Comparison of ENCODE assay signal across 2 cellular contexts in the genomic region with DNA sequence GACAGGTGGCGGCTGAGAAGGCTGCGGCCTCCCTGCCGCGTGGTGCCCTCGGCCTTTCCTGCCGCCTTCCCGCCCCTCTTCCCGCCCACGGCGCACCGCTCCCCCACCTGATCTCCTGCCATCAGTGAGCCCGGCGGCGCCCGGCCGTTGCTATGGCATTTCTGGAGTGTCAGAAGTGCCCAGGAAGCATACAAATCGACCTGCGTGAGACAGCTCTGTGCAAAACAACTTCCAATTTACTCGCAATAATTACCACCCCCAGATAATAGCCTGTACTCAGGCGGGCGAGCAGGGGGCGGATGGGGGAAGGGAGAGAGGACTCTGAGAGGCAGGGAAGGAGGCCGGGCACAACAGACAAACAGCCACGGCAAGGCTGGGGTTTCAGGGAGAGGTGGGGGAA.
TF ChIP-seq lines count a peak whose summit lies in the region.

No MANE protein-coding gene starts in this region.

TF ChIP-seq in GM23338, 12 proteins besides CTCF, POLR2A, EP300 and RAD21:
- TF ChIP-seq EZH2 (IDR thresholded peaks at IDR 0.05; ENCODE audit: low read depth, unreplicated experiment) (no peak), STAT1 (IDR thresholded peaks at IDR 0.05; ENCODE audit: unreplicated experiment) (no peak), NANOG (IDR thresholded peaks at IDR 0.05; ENCODE audit: borderline replicate concordance) (no peak), ETS1 (IDR thresholded peaks at IDR 0.05) (no peak), CREB1 (CRISPR knock-in tag; IDR thresholded peaks at IDR 0.05; ENCODE audit: low read depth) (no peak), JUNB (IDR thresholded peaks at IDR 0.05; ENCODE audit: unreplicated experiment) (no peak)
TF ChIP-seq in GM23338: peak in this region for 0.

TF ChIP-seq in H1, 55 proteins besides CTCF, POLR2A, EP300 and RAD21:
- TF ChIP-seq, protein P1, sequence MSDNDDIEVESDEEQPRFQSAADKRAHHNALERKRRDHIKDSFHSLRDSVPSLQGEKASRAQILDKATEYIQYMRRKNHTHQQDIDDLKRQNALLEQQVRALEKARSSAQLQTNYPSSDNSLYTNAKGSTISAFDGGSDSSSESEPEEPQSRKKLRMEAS (IDR thresholded peaks at IDR 0.05), result peak; percentile 94
- TF ChIP-seq GABPA (IDR thresholded peaks at IDR 0.05; ENCODE audit: borderline replicate concordance, insufficient read depth, low read length), result no peak
- TF ChIP-seq, protein P2, sequence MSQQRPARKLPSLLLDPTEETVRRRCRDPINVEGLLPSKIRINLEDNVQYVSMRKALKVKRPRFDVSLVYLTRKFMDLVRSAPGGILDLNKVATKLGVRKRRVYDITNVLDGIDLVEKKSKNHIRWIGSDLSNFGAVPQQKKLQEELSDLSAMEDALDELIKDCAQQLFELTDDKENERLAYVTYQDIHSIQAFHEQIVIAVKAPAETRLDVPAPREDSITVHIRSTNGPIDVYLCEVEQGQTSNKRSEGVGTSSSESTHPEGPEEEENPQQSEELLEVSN (IDR thresholded peaks at IDR 0.05), result peak; percentile 99
- TF ChIP-seq ZNF274 (IDR thresholded peaks at IDR 0.05; ENCODE audit: borderline replicate concordance, extremely low read depth, low read length), result no peak
- TF ChIP-seq BACH1 (IDR thresholded peaks at IDR 0.05; ENCODE audit: low read length), result no peak
- TF ChIP-seq KDM1A (IDR thresholded peaks at IDR 0.05; ENCODE audit: borderline replicate concordance, low read length), result no peak
- TF ChIP-seq ATF3 (IDR thresholded peaks at IDR 0.05; ENCODE audit: insufficient read depth, low read depth, low read length), result no peak
- no peak for TF ChIP-seq TCF12 (IDR thresholded peaks at IDR 0.05; ENCODE audit: low read depth, low read length)
- no peak for TF ChIP-seq CHD2 (IDR thresholded peaks at IDR 0.05; ENCODE audit: low read length)
- no peak for TF ChIP-seq TAF7 (optimal IDR thresholded peaks at IDR 0.05; ENCODE audit: borderline replicate concordance, low read depth, low read length)
